In genomic region chr9:72948906-72949582, GRCh38 we compare ENCODE assay signal across 17 cellular contexts. TPM values are rescaled to one million over a fixed set of nuclear protein-coding genes. Genes with fewer than 3 reads are reported as not detected.
DNase-seq lines count a peak whose midpoint lies in the region; ATAC-seq, FAIRE-seq and TF ChIP-seq lines count a peak whose summit lies in the region.
"Had no signal": no experiment of that assay in that cellular context is flagged by ENCODE, and none has a peak within 500 bp of the region (broad histone marks: within the 10 kb centered on the region; RNA-seq: fewer than 3 reads in every experiment).

No MANE protein-coding gene starts in this region.

- H3K79me2 ChIP-seq in GM23338 (replicated peaks; ENCODE audit: insufficient read depth) (no peaks in the 10 kb centered on the region), HepG2 (ENCODE audit: insufficient read depth, low read length) (peaks cover 88% of the 10 kb centered on the region), smooth muscle cell (ENCODE audit: low read depth) (no peaks in the 10 kb centered on the region)

- in situ Hi-C loops in HepG2 (cut with HindIII; ENCODE audit: extremely low pct_ligation_motif_present, low pct_unique_long_range_greater_than_20kb): no loop called here

- H3K27me3 ChIP-seq in GM23338 (ENCODE audit: insufficient read depth) (no peaks in the 10 kb centered on the region), HepG2 (ENCODE audit: control insufficient read depth in 1 of 2, insufficient read depth in 2 of 2, low read length in 2 of 2) (no peaks in the 10 kb centered on the region), smooth muscle cell (ENCODE audit: low read depth) (peaks cover 3% of the 10 kb centered on the region)

- H3K4me3 ChIP-seq in GM23338: no peak overlapping the region
- H3K4me3 ChIP-seq in coronary artery: peak overlapping the region; percentile 6
- H3K4me3 ChIP-seq in HepG2 (replicated peaks in 1 of 3; ENCODE audit: insufficient read depth in 1 of 3, low read depth in 2 of 3, low read length in 3 of 3): peak overlapping the region; percentile 63 to 86 (median 64); a peak in 5 of 6 replicates
- H3K4me3 ChIP-seq in smooth muscle cell: peak overlapping the region; percentile 18

- H3K4me1 ChIP-seq in GM23338 (ENCODE audit: insufficient read depth): peaks cover 5% of the 10 kb centered on the region; the same call in 1 of the 2 replicates
- peaks cover 65% of the 10 kb centered on the region for H3K4me1 ChIP-seq in HepG2 (ENCODE audit: insufficient read depth, low read length)
- H3K4me1 ChIP-seq in smooth muscle cell (ENCODE audit: low read depth): no peaks in the 10 kb centered on the region

- ATAC-seq in GM23338: no peak
- ATAC-seq in HepG2: peak; percentile 57
- ATAC-seq in GM21526 (IDR thresholded peaks at IDR 0.05; ENCODE audit: low FRiP score, unreplicated experiment): no peak
- ATAC-seq in GM19467 (IDR thresholded peaks at IDR 0.05; ENCODE audit: unreplicated experiment): no peak
- ATAC-seq: esophagus mucosa; naive thymus-derived CD4-positive, alpha-beta T cell; Panc1 had no signal

- 22% methylated on average over 5 of the region's 5 CpGs for WGBS in HepG2 (ENCODE audit: low lambda C conversion rate)
- 93% methylated on average over 5 of the region's 5 CpGs for WGBS in smooth muscle cell (ENCODE audit: low lambda C conversion rate)

- H3K9me3 Mint-ChIP-seq in GM23338: no peaks in the 10 kb centered on the region
- H3K9me3 Mint-ChIP-seq: activated CD4-positive, alpha-beta memory T cell treated with anti-CD3 and anti-CD28 coated beads for 36 hours had no signal

- intact Hi-C loops in HepG2 (cut with micrococcal nuclease; ENCODE audit: unreplicated experiment): no loop called here

- no peaks in the 10 kb centered on the region for H3K27me3 Mint-ChIP-seq in GM23338 (ENCODE audit: insufficient read depth, low read depth, poor library complexity)

- no peaks in the 10 kb centered on the region for H3K9me2 ChIP-seq in GM23338 (ENCODE audit: insufficient read depth)

- DNase-seq in GM23338 (ENCODE audit: low spot score) (no peak), coronary artery (ENCODE audit: low spot score) (no peak), HepG2 (ENCODE audit: low spot score) (no peak), smooth muscle cell (lab: John Stamatoyannopoulos, UW; ENCODE audit: unreplicated experiment) (no peak), GDM1 (lab: John Stamatoyannopoulos, UW) (no peak)
- DNase-seq in activated CD4-positive, alpha-beta T cell treated with anti-CD3 and anti-CD28 coated beads for 4 hours: no peak
- DNase-seq: activated CD4-positive, alpha-beta memory T cell treated with anti-CD3 and anti-CD28 coated beads for 36 hours; activated naive CD4-positive, alpha-beta T cell treated with Interleukin-2 at 50 U/mL for 16 hours; DND-41; naive thymus-derived CD4-positive, alpha-beta T cell had no signal

- H3K9me3 ChIP-seq in HepG2 (ENCODE audit: low read length) (no peaks in the 10 kb centered on the region), smooth muscle cell (replicated peaks; ENCODE audit: low read depth) (no peaks in the 10 kb centered on the region)

- peaks cover 22% of the 10 kb centered on the region; the same call in 2 of the 3 replicates for H3K4me1 Mint-ChIP-seq in GM23338

- H3K27ac ChIP-seq in GM23338 (ENCODE audit: low read depth): no peak overlapping the region
- H3K27ac ChIP-seq in coronary artery: peak overlapping the region in 1 of 2 donors; percentile 40
- H3K27ac ChIP-seq in HepG2 (ENCODE audit: extremely low read length, insufficient read depth, low read length): peak overlapping the region; percentile 75
- no peak overlapping the region for H3K27ac ChIP-seq in smooth muscle cell (ENCODE audit: low read depth)

- no peak overlapping the region for H3K27ac Mint-ChIP-seq in GM23338
- H3K27ac Mint-ChIP-seq: activated CD4-positive, alpha-beta memory T cell treated with anti-CD3 and anti-CD28 coated beads for 36 hours; naive thymus-derived CD4-positive, alpha-beta T cell had no signal

- no peak for TF ChIP-seq RAD21 in HepG2 (CRISPR knock-in tag; IDR thresholded peaks at IDR 0.05)

- TF ChIP-seq EP300 in HepG2 (IDR thresholded peaks at IDR 0.05; ENCODE audit: low read depth in 2 of 2, low read length in 2 of 2) (no peak), HepG2 (CRISPR knock-in tag; IDR thresholded peaks at IDR 0.05; ENCODE audit: borderline replicate concordance) (no peak)

- H3K36me3 ChIP-seq in GM23338 (ENCODE audit: insufficient read depth) (no peaks in the 10 kb centered on the region), HepG2 (replicated peaks in 1 of 2; ENCODE audit: control insufficient read depth in 1 of 2, insufficient read depth in 2 of 2, low read length in 2 of 2) (no peaks in the 10 kb centered on the region; a peak in 1 of 5 replicates), smooth muscle cell (ENCODE audit: low read depth) (no peaks in the 10 kb centered on the region)

- peak overlapping the region; percentile 18; the same call in 1 of the 2 replicates for H2AFZ ChIP-seq in GM23338
- peak overlapping the region; percentile 3 for H2AFZ ChIP-seq in HepG2 (ENCODE audit: low read length)
- H2AFZ ChIP-seq in smooth muscle cell (ENCODE audit: low read depth): no peak overlapping the region

- H3F3A ChIP-seq in GM23338 (replicated peaks; ENCODE audit: low read depth) (no peaks in the 10 kb centered on the region), smooth muscle cell (ENCODE audit: low read depth) (no peaks in the 10 kb centered on the region)

- no peaks in the 10 kb centered on the region for H3K36me3 Mint-ChIP-seq in GM23338 (ENCODE audit: low read depth)
- H3K36me3 Mint-ChIP-seq: activated CD4-positive, alpha-beta memory T cell treated with anti-CD3 and anti-CD28 coated beads for 36 hours; naive thymus-derived CD4-positive, alpha-beta T cell had no signal

- POLR2A ChIA-PET in HepG2 (lab: Yijun Ruan, JAX): interaction anchor here (0.7 to 4.3 kb wide), 8 partner anchors 9 to 91 kb away, joined by 3 to 20 read pairs (median 4); no protein-coding TSS in a partner anchor

- peak overlapping the region; percentile 74 for H3K9ac ChIP-seq in HepG2 (ENCODE audit: insufficient read depth, low read depth, low read length)
- H3K9ac ChIP-seq in smooth muscle cell (ENCODE audit: low read depth): no peak overlapping the region

- no peak for TF ChIP-seq POLR2A in HepG2 (IDR thresholded peaks at IDR 0.05; ENCODE audit: insufficient read depth in 1 of 2, low read depth in 2 of 2, low read length in 2 of 2)

- CTCF ChIA-PET in HepG2 (lab: Yijun Ruan, JAX; ENCODE audit: low intra/inter-chr PET ratio, low total read pairs): no interaction called here

- no TSS peak for BruUV-seq in HepG2 (replicated peaks; lab: Mats Ljungman, UMichigan)

- no peak overlapping the region for H3K4me3 Mint-ChIP-seq in GM23338
- H3K4me3 Mint-ChIP-seq: activated CD4-positive, alpha-beta memory T cell treated with anti-CD3 and anti-CD28 coated beads for 36 hours; naive thymus-derived CD4-positive, alpha-beta T cell had no signal

- TF ChIP-seq CTCF in GM23338 (conservative IDR thresholded peaks at IDR 0.05; ENCODE audit: low read depth in 2 of 2) (no peak), coronary artery (IDR thresholded peaks at IDR 0.05) (no peak), HepG2 (CRISPR knock-in tag; IDR thresholded peaks at IDR 0.05) (no peak), smooth muscle cell (IDR thresholded peaks at IDR 0.05; ENCODE audit: borderline replicate concordance, insufficient read depth, poor library complexity, severe bottlenecking) (no peak)

- H3K4me2 ChIP-seq in GM23338 (no peak overlapping the region), HepG2 (ENCODE audit: low read depth, low read length) (peak overlapping the region; percentile 77), smooth muscle cell (no peak overlapping the region)

- H4K20me1 ChIP-seq in GM23338 (replicated peaks; ENCODE audit: insufficient read depth) (no peaks in the 10 kb centered on the region), HepG2 (ENCODE audit: insufficient read depth, low read length) (no peaks in the 10 kb centered on the region), smooth muscle cell (ENCODE audit: low read depth) (no peaks in the 10 kb centered on the region)

- no peak for FAIRE-seq in HepG2 (lab: Jason Lieb, UNC)
- FAIRE-seq: GM12891, urothelium cell line had no signal

TF ChIP-seq in HepG2, 621 proteins besides CTCF, POLR2A, EP300 and RAD21 (continues in another document):
- no peak for TF ChIP-seq ZFX (CRISPR knock-in tag; IDR thresholded peaks at IDR 0.05; ENCODE audit: low read depth)
- TF ChIP-seq SALL2 (CRISPR knock-in tag; IDR thresholded peaks at IDR 0.05): no peak

RNA-seq across cellular contexts. Expression of gene ALDH1A1, which starts 3.8 kb away (rescaled TPM):
- 2.7 and 3.4 TPM in 2 replicates for total RNA-seq in GM23338 (2014; rRNA removed; shearing (Covaris generic))
- 2.1 and 2.8 TPM in 2 replicates for polyA plus RNA-seq in GM23338 (2016; fragmentation: Nextera tagmentation; extraction: Ambion mirVana)
- 439 and 686 TPM in 2 replicates for total RNA-seq in HepG2 (2016; rRNA removed; fragmentation: Illumina TruSeq; extraction: Trizol)
- total RNA-seq in HepG2 (2016; cell fraction: cytosol; rRNA removed; fragmentation: Illumina TruSeq; extraction: Trizol; ENCODE audit: low read depth): 23.4 and 28.1 TPM in 2 replicates
- total RNA-seq in HepG2 (2016; cell fraction: insoluble cytoplasmic fraction; rRNA removed; fragmentation: Illumina TruSeq; extraction: Trizol): 431 and 688 TPM in 2 replicates
- total RNA-seq in HepG2 (2016; cell fraction: membrane; rRNA removed; fragmentation: Illumina TruSeq; extraction: Trizol): 55.9 and 65.7 TPM in 2 replicates
- total RNA-seq in HepG2 (2016; cell fraction: nucleus; rRNA removed; fragmentation: Illumina TruSeq; extraction: Trizol): 230 and 235 TPM in 2 replicates
- 50.0 and 88.2 TPM in 2 replicates for polyA plus RNA-seq in HepG2 (2011; rRNA removed)
- 43.0 and 53.0 TPM in 2 replicates for polyA plus RNA-seq in HepG2 (2011; cell fraction: cytosol; rRNA removed)
- 15.1 and 17.0 TPM in 2 replicates for polyA plus RNA-seq in HepG2 (2011; cell fraction: nucleus; rRNA removed)
- 160 and 206 TPM in 2 replicates for polyA plus RNA-seq in HepG2 (2012)
- 21.3 and 24.3 TPM in 2 replicates for polyA plus RNA-seq in HepG2 (2016; cell fraction: cytosol; fragmentation: Illumina TruSeq; extraction: Trizol; ENCODE audit: low read depth)
- polyA plus RNA-seq in HepG2 (2016; cell fraction: insoluble cytoplasmic fraction; fragmentation: Illumina TruSeq; extraction: Trizol; ENCODE audit: low read depth): 619 and 655 TPM in 2 replicates
- 40.3 and 48.6 TPM in 2 replicates for polyA plus RNA-seq in HepG2 (2016; cell fraction: membrane; fragmentation: Illumina TruSeq; extraction: Trizol; ENCODE audit: low read depth)
- 212 and 215 TPM in 2 replicates for polyA plus RNA-seq in HepG2 (2016; cell fraction: nucleus; fragmentation: Illumina TruSeq; extraction: Trizol; ENCODE audit: insufficient read depth, low read depth)
- 40.3 TPM in 1 of 2 replicates, not detected in the other for polyA minus RNA-seq in HepG2 (2011; rRNA and poly(A)+ RNA removed; ENCODE audit: low replicate concordance)
- 50.9 and 76.9 TPM in 2 replicates for polyA minus RNA-seq in HepG2 (2011; cell fraction: cytosol; rRNA and poly(A)+ RNA removed)
- polyA minus RNA-seq in HepG2 (2011; cell fraction: nucleus; rRNA and poly(A)+ RNA removed): 88.4 and 90.4 TPM in 2 replicates
- 0.09 and 0.54 TPM in 2 replicates for total RNA-seq in smooth muscle cell
- polyA plus RNA-seq in smooth muscle cell: 0.07 TPM in 1 of 2 replicates, not detected in the other
- total RNA-seq: activated CD4-positive, alpha-beta memory T cell treated with anti-CD3 and anti-CD28 coated beads for 36 hours; T-helper 2 cell treated with Interferon-gamma antibody and Interleukin-4, amounts not matched to agents 100 ng/mL and 5 ng/mL, for 36 hours had no signal
- polyA plus RNA-seq: naive thymus-derived CD4-positive, alpha-beta T cell had no signal
